In the genomic region with DNA sequence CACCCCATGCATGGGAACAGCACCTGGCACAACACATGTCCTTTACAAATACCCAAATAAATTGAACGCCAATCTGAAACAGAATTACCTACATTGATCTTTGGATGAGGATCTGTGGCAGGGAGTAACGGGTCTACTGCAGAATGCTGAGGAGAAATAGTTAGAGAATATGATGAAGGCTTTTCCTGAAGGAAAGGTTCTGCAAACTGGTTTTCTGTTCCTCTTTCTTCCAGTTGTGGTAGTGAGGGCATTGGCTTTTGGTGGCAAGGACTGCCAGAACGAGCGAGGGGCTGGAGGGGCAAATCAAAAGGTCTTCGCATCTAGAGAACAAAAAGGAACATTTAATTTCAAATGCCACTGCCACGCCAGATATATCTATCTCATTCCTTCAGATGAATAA, we compare ENCODE assay signal across 1 cellular context.
TF ChIP-seq lines count a peak whose summit lies in the region.

No MANE protein-coding gene starts in this region.

TF ChIP-seq in HepG2, 621 proteins besides CTCF, POLR2A, EP300 and RAD21:
- TF ChIP-seq, protein P1, sequence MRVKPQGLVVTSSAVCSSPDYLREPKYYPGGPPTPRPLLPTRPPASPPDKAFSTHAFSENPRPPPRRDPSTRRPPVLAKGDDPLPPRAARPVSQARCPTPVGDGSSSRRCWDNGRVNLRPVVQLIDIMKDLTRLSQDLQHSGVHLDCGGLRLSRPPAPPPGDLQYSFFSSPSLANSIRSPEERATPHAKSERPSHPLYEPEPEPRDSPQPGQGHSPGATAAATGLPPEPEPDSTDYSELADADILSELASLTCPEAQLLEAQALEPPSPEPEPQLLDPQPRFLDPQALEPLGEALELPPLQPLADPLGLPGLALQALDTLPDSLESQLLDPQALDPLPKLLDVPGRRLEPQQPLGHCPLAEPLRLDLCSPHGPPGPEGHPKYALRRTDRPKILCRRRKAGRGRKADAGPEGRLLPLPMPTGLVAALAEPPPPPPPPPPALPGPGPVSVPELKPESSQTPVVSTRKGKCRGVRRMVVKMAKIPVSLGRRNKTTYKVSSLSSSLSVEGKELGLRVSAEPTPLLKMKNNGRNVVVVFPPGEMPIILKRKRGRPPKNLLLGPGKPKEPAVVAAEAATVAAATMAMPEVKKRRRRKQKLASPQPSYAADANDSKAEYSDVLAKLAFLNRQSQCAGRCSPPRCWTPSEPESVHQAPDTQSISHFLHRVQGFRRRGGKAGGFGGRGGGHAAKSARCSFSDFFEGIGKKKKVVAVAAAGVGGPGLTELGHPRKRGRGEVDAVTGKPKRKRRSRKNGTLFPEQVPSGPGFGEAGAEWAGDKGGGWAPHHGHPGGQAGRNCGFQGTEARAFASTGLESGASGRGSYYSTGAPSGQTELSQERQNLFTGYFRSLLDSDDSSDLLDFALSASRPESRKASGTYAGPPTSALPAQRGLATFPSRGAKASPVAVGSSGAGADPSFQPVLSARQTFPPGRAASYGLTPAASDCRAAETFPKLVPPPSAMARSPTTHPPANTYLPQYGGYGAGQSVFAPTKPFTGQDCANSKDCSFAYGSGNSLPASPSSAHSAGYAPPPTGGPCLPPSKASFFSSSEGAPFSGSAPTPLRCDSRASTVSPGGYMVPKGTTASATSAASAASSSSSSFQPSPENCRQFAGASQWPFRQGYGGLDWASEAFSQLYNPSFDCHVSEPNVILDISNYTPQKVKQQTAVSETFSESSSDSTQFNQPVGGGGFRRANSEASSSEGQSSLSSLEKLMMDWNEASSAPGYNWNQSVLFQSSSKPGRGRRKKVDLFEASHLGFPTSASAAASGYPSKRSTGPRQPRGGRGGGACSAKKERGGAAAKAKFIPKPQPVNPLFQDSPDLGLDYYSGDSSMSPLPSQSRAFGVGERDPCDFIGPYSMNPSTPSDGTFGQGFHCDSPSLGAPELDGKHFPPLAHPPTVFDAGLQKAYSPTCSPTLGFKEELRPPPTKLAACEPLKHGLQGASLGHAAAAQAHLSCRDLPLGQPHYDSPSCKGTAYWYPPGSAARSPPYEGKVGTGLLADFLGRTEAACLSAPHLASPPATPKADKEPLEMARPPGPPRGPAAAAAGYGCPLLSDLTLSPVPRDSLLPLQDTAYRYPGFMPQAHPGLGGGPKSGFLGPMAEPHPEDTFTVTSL (CRISPR knock-in tag; IDR thresholded peaks at IDR 0.05; ENCODE audit: borderline replicate concordance): no peak
- TF ChIP-seq ZNF331 (CRISPR knock-in tag; IDR thresholded peaks at IDR 0.05): peak; percentile 100
